24 cellular contexts compared by ENCODE assay signal in genomic region chr2:13601506-13601905, GRCh38.
DNase-seq lines count a peak whose midpoint lies in the region; ATAC-seq, FAIRE-seq and TF ChIP-seq lines count a peak whose summit lies in the region.
"Had no signal": no experiment of that assay in that cellular context is flagged by ENCODE, and none has a peak within 500 bp of the region (broad histone marks: within the 10 kb centered on the region; RNA-seq: fewer than 3 reads in every experiment).

No MANE protein-coding gene starts in this region.

- H3K4me3 ChIP-seq in GM12878: no peak overlapping the region
- H3K4me3 ChIP-seq in osteoblast (ENCODE audit: insufficient read depth, low read length): no peak overlapping the region
- H3K4me3 ChIP-seq: BLaER1 had no signal

- intact Hi-C loops in GM12878 (cut with micrococcal nuclease; ENCODE audit: unreplicated experiment): no loop called here

- SMC1A ChIA-PET in GM12878 (lab: Charles Lee; ENCODE audit: uncharacterized antibody, unreplicated experiment): interaction anchor here (0.6 to 1.2 kb wide), 2 partner anchors 23 to 357 kb away, joined by 3 read pairs; no protein-coding TSS in a partner anchor

- 76% methylated on average over 2 of the region's 2 CpGs for WGBS in GM12878 (ENCODE audit: insufficient coverage, insufficient replicate concordance, low lambda C conversion rate, missing lambda C conversion rate)

- no peaks in the 10 kb centered on the region for H3K4me1 ChIP-seq in GM12878 (ENCODE audit: control insufficient read depth, insufficient read depth, low read length)
- no peaks in the 10 kb centered on the region for H3K4me1 ChIP-seq in osteoblast (ENCODE audit: insufficient read depth, low read length)

- BruUV-seq in GM12878 (replicated peaks; lab: Mats Ljungman, UMichigan): no TSS peak

- CTCF ChIA-PET in GM12878 (lab: Yijun Ruan, JAX): no interaction called here

- H3K9me3 ChIP-seq in GM12878 (replicated peaks; ENCODE audit: control insufficient read depth, insufficient read depth, low read length) (no peaks in the 10 kb centered on the region), osteoblast (ENCODE audit: low read depth, low read length) (no peaks in the 10 kb centered on the region)
- H3K9me3 ChIP-seq: BE2C, BLaER1 had no signal

- H3K4me2 ChIP-seq in GM12878 (ENCODE audit: control insufficient read depth, insufficient read depth) (no peak overlapping the region), osteoblast (ENCODE audit: insufficient read depth, low read length) (no peak overlapping the region)
- H3K4me2 ChIP-seq: BLaER1 had no signal

- H3K36me3 ChIP-seq in GM12878 (ENCODE audit: control insufficient read depth in 2 of 2, insufficient read depth in 2 of 2, low read length in 1 of 2) (no peaks in the 10 kb centered on the region), osteoblast (ENCODE audit: insufficient read depth, low read length) (no peaks in the 10 kb centered on the region)
- H3K36me3 ChIP-seq: BE2C, BLaER1 had no signal

- no peaks in the 10 kb centered on the region for H3K27me3 ChIP-seq in GM12878 (replicated peaks in 1 of 2; ENCODE audit: control insufficient read depth in 2 of 2, insufficient read depth in 2 of 2, low read length in 1 of 2)
- no peaks in the 10 kb centered on the region for H3K27me3 ChIP-seq in osteoblast (ENCODE audit: insufficient read depth, low read length)
- H3K27me3 ChIP-seq: BE2C, BLaER1 had no signal

- RAD21 ChIA-PET in GM12878 (lab: Charles Lee; ENCODE audit: unreplicated experiment): interaction anchor here (0.9 kb wide), 1 partner anchor 10 kb away, joined by 3 read pairs; no protein-coding TSS in a partner anchor

- peak; percentile 36; the same call in 2 of the 3 replicates for ATAC-seq in GM12878

- TF ChIP-seq CTCF in GM12878 (IDR thresholded peaks at IDR 0.05 in 2 of 3, conservative IDR thresholded peaks at IDR 0.05 in 1 of 3; ENCODE audit: control insufficient read depth in 2 of 3, extremely low read depth in 1 of 3, insufficient read depth in 1 of 3, low read depth in 3 of 3, low read length in 3 of 3) (no peak), osteoblast (IDR thresholded peaks at IDR 0.05; ENCODE audit: extremely low read depth, low read depth, low read length) (no peak)

- H3K9ac ChIP-seq in GM12878 (ENCODE audit: control insufficient read depth, insufficient read depth, low read length): no peak overlapping the region
- H3K9ac ChIP-seq: BLaER1 had no signal

- POLR2A ChIA-PET in GM12878 (lab: Charles Lee): no interaction called here

- H3K79me2 ChIP-seq in GM12878 (ENCODE audit: control insufficient read depth, insufficient read depth, low read length): no peaks in the 10 kb centered on the region
- H3K79me2 ChIP-seq in osteoblast (ENCODE audit: insufficient read depth, low read length): no peaks in the 10 kb centered on the region

- FAIRE-seq in GM12892 (lab: Jason Lieb, UNC) (peak; percentile 36), GM12878 (lab: Jason Lieb, UNC) (no peak)
- FAIRE-seq: A204.1, GM12891, GM18507 had no signal

- DNase-seq in GM12892 (ENCODE audit: insufficient read length): no peak
- no peak for DNase-seq in GM12878 (ENCODE audit: low read depth, low spot score)
- peak; percentile 52 for DNase-seq in osteoblast (ENCODE audit: insufficient read length, low spot score, missing footprints)
- DNase-seq in NCI-H1694 (lab: John Stamatoyannopoulos, UW): no peak
- DNase-seq in NCI-H1092 (lab: John Stamatoyannopoulos, UW): no peak
- DNase-seq: 8988T; ACHN; BE2C; C1 segment of cervical spinal cord; CD4-positive, alpha-beta memory T cell; CD4-positive, CD25-positive, alpha-beta regulatory T cell; CD8-positive, alpha-beta memory T cell; COR-L47; DMS 273 treated with DMSO at 0.1 percent for 48 hours; DMS153; DMS53; DMS79; DND-41; EL; GDM1 had no signal

- in situ Hi-C loops in GM12878 (cut with MboI): no loop called here

- TF ChIP-seq EP300 in GM12878 (IDR thresholded peaks at IDR 0.05; ENCODE audit: borderline replicate concordance in 1 of 2, control insufficient read depth in 1 of 2, low read depth in 2 of 2, low read length in 2 of 2): no peak

- TF ChIP-seq POLR2A in GM12892 (IDR thresholded peaks at IDR 0.05; ENCODE audit: low read depth, low read length): no peak
- no peak for TF ChIP-seq POLR2A in GM12878 (IDR thresholded peaks at IDR 0.05; ENCODE audit: low read depth, low read length)

- H3K27ac ChIP-seq in GM12878 (ENCODE audit: control insufficient read depth, insufficient read depth) (no peak overlapping the region), osteoblast (ENCODE audit: low read depth, low read length) (no peak overlapping the region)
- H3K27ac ChIP-seq: BLaER1 had no signal

- no peak overlapping the region for H2AFZ ChIP-seq in GM12878 (ENCODE audit: control insufficient read depth, low read depth, low read length)
- no peak overlapping the region for H2AFZ ChIP-seq in osteoblast (ENCODE audit: low read length)

- TF ChIP-seq RAD21 in GM12878 (IDR thresholded peaks at IDR 0.05; ENCODE audit: insufficient read depth, low read depth, low read length): no peak

- H4K20me1 ChIP-seq in GM12878 (ENCODE audit: control insufficient read depth, insufficient read depth) (no peaks in the 10 kb centered on the region), osteoblast (ENCODE audit: insufficient read depth, low read length) (no peaks in the 10 kb centered on the region)
- H4K20me1 ChIP-seq: BLaER1 had no signal

TF ChIP-seq in GM12878, 131 proteins besides CTCF, POLR2A, EP300 and RAD21:
- peak; percentile 20; the same call in 1 of the 2 replicates for TF ChIP-seq MTA2 (IDR thresholded peaks at IDR 0.05; ENCODE audit: low read depth)
- no peak for TF ChIP-seq ATF2 (IDR thresholded peaks at IDR 0.05; ENCODE audit: low read length)
- TF ChIP-seq ZBTB11 (CRISPR knock-in tag; IDR thresholded peaks at IDR 0.05): no peak
- no peak for TF ChIP-seq HCFC1 (IDR thresholded peaks at IDR 0.05; ENCODE audit: low read length)
- no peak for TF ChIP-seq CBX3 (IDR thresholded peaks at IDR 0.05; ENCODE audit: borderline replicate concordance, low read depth)
- no peak for TF ChIP-seq IKZF2 (IDR thresholded peaks at IDR 0.05)
- peak; percentile 16 for TF ChIP-seq MEF2B (IDR thresholded peaks at IDR 0.05; ENCODE audit: partially characterized antibody, poor library complexity, severe bottlenecking)
- TF ChIP-seq ZSCAN29 (IDR thresholded peaks at IDR 0.05): no peak
